ENCODE assay signal across 10 cellular contexts in the genomic region with DNA sequence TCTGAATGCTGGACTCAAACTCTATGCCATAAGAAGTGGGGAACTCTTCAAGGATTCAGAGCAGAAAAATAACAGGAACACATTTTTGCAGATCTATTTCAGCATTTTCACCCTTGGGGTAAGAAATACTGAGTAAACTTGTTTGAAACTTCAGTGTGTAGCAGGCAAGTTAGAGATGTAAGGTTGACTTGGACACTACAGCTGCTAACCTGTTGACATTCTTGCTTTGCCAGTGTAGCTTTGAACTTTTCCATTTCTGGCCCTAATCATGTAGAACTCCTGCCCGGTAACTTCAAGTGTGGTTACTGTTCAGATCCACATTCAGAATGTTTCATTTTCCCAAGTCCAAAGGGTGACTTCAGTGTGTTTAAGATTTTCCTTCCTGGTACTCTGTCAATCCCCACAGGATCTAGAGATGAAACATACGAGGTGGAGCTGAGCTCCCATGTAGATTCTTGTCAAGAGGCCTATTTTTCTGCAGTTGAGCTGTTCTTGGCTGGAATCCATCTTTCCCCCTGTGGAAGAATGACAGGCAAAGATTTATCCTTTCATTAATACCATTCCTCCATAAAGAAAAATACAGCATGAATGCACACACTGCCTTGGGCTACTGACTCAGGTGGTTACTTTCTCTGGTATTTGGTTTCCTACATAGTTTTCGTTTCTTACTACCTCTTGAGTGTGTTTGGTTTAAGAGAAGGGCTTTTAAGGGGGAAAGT. TPM values are rescaled to one million over a fixed set of nuclear protein-coding genes. Genes with fewer than 3 reads are reported as not detected.
A peak's percentile ranks its signal among the peaks of the same experiment; 100 is the strongest.
DNase-seq lines count a peak whose midpoint lies in the region; ATAC-seq and TF ChIP-seq lines count a peak whose summit lies in the region.
"Had no signal": no experiment of that assay in that cellular context is flagged by ENCODE, and none has a peak within 500 bp of the region (broad histone marks: within the 10 kb centered on the region; RNA-seq: fewer than 3 reads in every experiment).

No MANE protein-coding gene starts in this region.

- no peaks in the 10 kb centered on the region for H3K36me3 ChIP-seq in HEK293 (ENCODE audit: control insufficient read depth in 2 of 2, insufficient read depth in 1 of 2, low read length in 2 of 2)
- peaks cover 22 to 30% of the 10 kb centered on the region in 2 donors for H3K36me3 ChIP-seq in thyroid gland
- H3K36me3 ChIP-seq in right lobe of liver, result no peaks in the 10 kb centered on the region

- WGBS in thyroid gland, 2 donors, result 33 to 41% methylated on average over 3 of the region's 3 CpGs
- WGBS in right lobe of liver (ENCODE audit: insufficient coverage, low coverage, low lambda C conversion rate, missing lambda C conversion rate), result 78% methylated on average over 3 of the region's 3 CpGs

- no peak for TF ChIP-seq CTCF in HEK293 (tag by site-specific recombination; IDR thresholded peaks at IDR 0.05)
- no peak for TF ChIP-seq CTCF in WTC11 (IDR thresholded peaks at IDR 0.05)
- TF ChIP-seq CTCF in thyroid gland (IDR thresholded peaks at IDR 0.05), result no peak
- no peak for TF ChIP-seq CTCF in right lobe of liver (IDR thresholded peaks at IDR 0.05)

- CTCF ChIA-PET in HEK293 (lab: Yijun Ruan, JAX) (interaction anchor here (0.7 kb wide), 1 partner anchor 156 kb away, joined by 3 read pairs; no protein-coding TSS in a partner anchor), WTC11 (lab: Charles Lee) (no interaction called here)

- H3K36me3 Mint-ChIP-seq in WTC11, result peaks cover 76% of the 10 kb centered on the region
- H3K36me3 Mint-ChIP-seq: activated naive CD8-positive, alpha-beta T cell treated with anti-CD3 and anti-CD28 coated beads, Interleukin-2, amount 10 ng/mL, durations not matched to agents 7 days and 5 days had no signal

- TF ChIP-seq POLR2A in thyroid gland (IDR thresholded peaks at IDR 0.05) (no peak), right lobe of liver (IDR thresholded peaks at IDR 0.05) (no peak)

- H3K4me3 Mint-ChIP-seq in WTC11, result no peak overlapping the region
- H3K4me3 Mint-ChIP-seq: activated naive CD8-positive, alpha-beta T cell treated with anti-CD3 and anti-CD28 coated beads, Interleukin-2, amount 10 ng/mL, durations not matched to agents 7 days and 5 days had no signal

- intact Hi-C loops in thyroid gland (cut with DNase I), result no loop called here
- intact Hi-C loops in right lobe of liver (cut with DNase I), result no loop called here

- H3K4me1 ChIP-seq in HEK293 (ENCODE audit: control insufficient read depth, insufficient read depth, low read length), result no peaks in the 10 kb centered on the region
- H3K4me1 ChIP-seq in thyroid gland, result peaks cover 8 to 24% of the 10 kb centered on the region in 2 donors
- no peaks in the 10 kb centered on the region for H3K4me1 ChIP-seq in right lobe of liver
- H3K4me1 ChIP-seq: Caco-2 had no signal

- H3K27me3 Mint-ChIP-seq in WTC11 (ENCODE audit: low read depth), result no peaks in the 10 kb centered on the region
- H3K27me3 Mint-ChIP-seq: activated naive CD8-positive, alpha-beta T cell treated with anti-CD3 and anti-CD28 coated beads, Interleukin-2, amount 10 ng/mL, durations not matched to agents 7 days and 5 days had no signal

- H3K27me3 ChIP-seq in thyroid gland (no peaks in the 10 kb centered on the region), right lobe of liver (no peaks in the 10 kb centered on the region)

- no peak overlapping the region for H3K27ac ChIP-seq in HEK293 (ENCODE audit: extremely low read depth, low read depth, low read length)
- peak overlapping the region; percentile 7 to 63 (median 50) for H3K27ac ChIP-seq in thyroid gland
- no peak overlapping the region for H3K27ac ChIP-seq in right lobe of liver

- H3K9me3 ChIP-seq in HEK293 (ENCODE audit: control insufficient read depth, insufficient read depth, low read depth, low read length) (no peaks in the 10 kb centered on the region), thyroid gland (no peaks in the 10 kb centered on the region), right lobe of liver (no peaks in the 10 kb centered on the region)
- H3K9me3 ChIP-seq: Caco-2 had no signal

- no peak for DNase-seq in WTC11 (ENCODE audit: low spot score)
- DNase-seq in fibroblast of the conjunctiva (ENCODE audit: low read depth), result peak; percentile 23
- DNase-seq in thyroid gland, result no peak
- no peak for DNase-seq in NCI-H187 (lab: John Stamatoyannopoulos, UW)
- DNase-seq in right lobe of liver, result no peak
- no peak for DNase-seq in stimulated activated CD4-positive, alpha-beta T cell treated with anti-CD3 and anti-CD28 coated beads, Interleukin-15, amount 100 ng/mL, for 24 hours
- DNase-seq in iPS-NIHi11 (ENCODE audit: low spot score), result no peak
- DNase-seq: activated naive CD8-positive, alpha-beta T cell treated with anti-CD3 and anti-CD28 coated beads, Interleukin-2, amount 10 ng/mL, durations not matched to agents 7 days and 5 days; Caco-2 had no signal

- H3K4me1 Mint-ChIP-seq in WTC11, result no peaks in the 10 kb centered on the region
- H3K4me1 Mint-ChIP-seq: activated naive CD8-positive, alpha-beta T cell treated with anti-CD3 and anti-CD28 coated beads, Interleukin-2, amount 10 ng/mL, durations not matched to agents 7 days and 5 days had no signal

- POLR2A ChIA-PET in HEK293 (lab: Yijun Ruan, JAX), result no interaction called here
- POLR2A ChIA-PET in WTC11 (lab: Charles Lee), result no interaction called here

- no peaks in the 10 kb centered on the region for H3K9me3 Mint-ChIP-seq in WTC11
- H3K9me3 Mint-ChIP-seq: activated naive CD8-positive, alpha-beta T cell treated with anti-CD3 and anti-CD28 coated beads, Interleukin-2, amount 10 ng/mL, durations not matched to agents 7 days and 5 days had no signal

- peak overlapping the region; percentile 20; the same call in 1 of the 2 replicates for H3K27ac Mint-ChIP-seq in WTC11
- H3K27ac Mint-ChIP-seq: activated naive CD8-positive, alpha-beta T cell treated with anti-CD3 and anti-CD28 coated beads, Interleukin-2, amount 10 ng/mL, durations not matched to agents 7 days and 5 days had no signal

- H3K4me3 ChIP-seq in HEK293 (ENCODE audit: low read depth, low read length) (no peak overlapping the region), thyroid gland (replicated peaks in 1 of 3) (no peak overlapping the region), right lobe of liver (no peak overlapping the region)

- no peak for ATAC-seq in WTC11
- no peak for ATAC-seq in right lobe of liver

TF ChIP-seq in HEK293, 187 proteins besides CTCF, POLR2A, EP300 and RAD21 (continues in another document):
- TF ChIP-seq ZNF266 (tag by site-specific recombination; IDR thresholded peaks at IDR 0.05; ENCODE audit: low read depth) (no peak), ZSCAN16 (tag by site-specific recombination; IDR thresholded peaks at IDR 0.05) (no peak), ZFP41 (tag by site-specific recombination; IDR thresholded peaks at IDR 0.05; ENCODE audit: borderline replicate concordance) (no peak)
- TF ChIP-seq, protein P1, sequence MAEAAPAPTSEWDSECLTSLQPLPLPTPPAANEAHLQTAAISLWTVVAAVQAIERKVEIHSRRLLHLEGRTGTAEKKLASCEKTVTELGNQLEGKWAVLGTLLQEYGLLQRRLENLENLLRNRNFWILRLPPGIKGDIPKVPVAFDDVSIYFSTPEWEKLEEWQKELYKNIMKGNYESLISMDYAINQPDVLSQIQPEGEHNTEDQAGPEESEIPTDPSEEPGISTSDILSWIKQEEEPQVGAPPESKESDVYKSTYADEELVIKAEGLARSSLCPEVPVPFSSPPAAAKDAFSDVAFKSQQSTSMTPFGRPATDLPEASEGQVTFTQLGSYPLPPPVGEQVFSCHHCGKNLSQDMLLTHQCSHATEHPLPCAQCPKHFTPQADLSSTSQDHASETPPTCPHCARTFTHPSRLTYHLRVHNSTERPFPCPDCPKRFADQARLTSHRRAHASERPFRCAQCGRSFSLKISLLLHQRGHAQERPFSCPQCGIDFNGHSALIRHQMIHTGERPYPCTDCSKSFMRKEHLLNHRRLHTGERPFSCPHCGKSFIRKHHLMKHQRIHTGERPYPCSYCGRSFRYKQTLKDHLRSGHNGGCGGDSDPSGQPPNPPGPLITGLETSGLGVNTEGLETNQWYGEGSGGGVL (tag by site-specific recombination; IDR thresholded peaks at IDR 0.05), result no peak

TF ChIP-seq in WTC11, 78 proteins besides CTCF, POLR2A, EP300 and RAD21 (continues in another document):
- TF ChIP-seq, protein P2, sequence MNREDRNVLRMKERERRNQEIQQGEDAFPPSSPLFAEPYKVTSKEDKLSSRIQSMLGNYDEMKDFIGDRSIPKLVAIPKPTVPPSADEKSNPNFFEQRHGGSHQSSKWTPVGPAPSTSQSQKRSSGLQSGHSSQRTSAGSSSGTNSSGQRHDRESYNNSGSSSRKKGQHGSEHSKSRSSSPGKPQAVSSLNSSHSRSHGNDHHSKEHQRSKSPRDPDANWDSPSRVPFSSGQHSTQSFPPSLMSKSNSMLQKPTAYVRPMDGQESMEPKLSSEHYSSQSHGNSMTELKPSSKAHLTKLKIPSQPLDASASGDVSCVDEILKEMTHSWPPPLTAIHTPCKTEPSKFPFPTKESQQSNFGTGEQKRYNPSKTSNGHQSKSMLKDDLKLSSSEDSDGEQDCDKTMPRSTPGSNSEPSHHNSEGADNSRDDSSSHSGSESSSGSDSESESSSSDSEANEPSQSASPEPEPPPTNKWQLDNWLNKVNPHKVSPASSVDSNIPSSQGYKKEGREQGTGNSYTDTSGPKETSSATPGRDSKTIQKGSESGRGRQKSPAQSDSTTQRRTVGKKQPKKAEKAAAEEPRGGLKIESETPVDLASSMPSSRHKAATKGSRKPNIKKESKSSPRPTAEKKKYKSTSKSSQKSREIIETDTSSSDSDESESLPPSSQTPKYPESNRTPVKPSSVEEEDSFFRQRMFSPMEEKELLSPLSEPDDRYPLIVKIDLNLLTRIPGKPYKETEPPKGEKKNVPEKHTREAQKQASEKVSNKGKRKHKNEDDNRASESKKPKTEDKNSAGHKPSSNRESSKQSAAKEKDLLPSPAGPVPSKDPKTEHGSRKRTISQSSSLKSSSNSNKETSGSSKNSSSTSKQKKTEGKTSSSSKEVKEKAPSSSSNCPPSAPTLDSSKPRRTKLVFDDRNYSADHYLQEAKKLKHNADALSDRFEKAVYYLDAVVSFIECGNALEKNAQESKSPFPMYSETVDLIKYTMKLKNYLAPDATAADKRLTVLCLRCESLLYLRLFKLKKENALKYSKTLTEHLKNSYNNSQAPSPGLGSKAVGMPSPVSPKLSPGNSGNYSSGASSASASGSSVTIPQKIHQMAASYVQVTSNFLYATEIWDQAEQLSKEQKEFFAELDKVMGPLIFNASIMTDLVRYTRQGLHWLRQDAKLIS (CRISPR knock-in tag; IDR thresholded peaks at IDR 0.05; ENCODE audit: borderline replicate concordance), result no peak
- TF ChIP-seq OVOL2 (CRISPR knock-in tag; IDR thresholded peaks at IDR 0.05; ENCODE audit: borderline replicate concordance) (no peak), EMX1 (CRISPR knock-in tag; IDR thresholded peaks at IDR 0.05) (no peak), KAT7 (CRISPR knock-in tag; IDR thresholded peaks at IDR 0.05; ENCODE audit: borderline replicate concordance) (no peak)

RNA-seq across cellular contexts. Expression of a gene that starts 34.1 kb away (rescaled TPM):
- total RNA-seq in WTC11 (2021) (15.5 to 18.1 TPM (median 17.1 TPM) in 3 replicates), thyroid gland (10 to 100 TPM; 12.4 to 26.2 (median 18.3) TPM), right lobe of liver (under 1 TPM; 0.12 to 0.82 (median 0.15) TPM)

Comparison
In these comparisons a context has a peak if more than half of its experiments do, and no peak if none do; other contexts are left out.
1. H3K27ac ChIP-seq: peak in thyroid gland (3 of 3); none in HEK293 (single experiment) and right lobe of liver (0 of 3).